25 cellular contexts compared by ENCODE assay signal in the genomic region with DNA sequence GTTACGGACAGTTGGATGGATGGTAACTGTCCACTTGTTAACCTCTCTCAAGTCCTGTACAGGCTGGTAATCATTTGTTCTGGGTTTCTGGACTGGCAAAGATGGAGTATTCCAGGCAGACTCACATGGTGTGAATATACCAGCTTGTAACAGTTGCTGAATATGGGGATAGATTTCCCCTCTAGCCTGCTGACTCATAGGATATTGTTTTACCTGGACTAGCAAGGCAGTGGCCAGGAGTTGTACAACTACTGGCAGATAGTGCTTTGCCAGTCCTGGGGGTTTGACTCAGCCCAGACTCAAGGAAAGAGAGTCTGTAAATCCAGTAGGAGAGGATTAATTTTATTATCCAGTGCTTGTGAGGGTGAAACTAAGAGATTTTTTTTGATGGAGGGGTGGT.
A peak's percentile ranks its signal among the peaks of the same experiment; 100 is the strongest.
DNase-seq lines count a peak whose midpoint lies in the region; ATAC-seq, FAIRE-seq and TF ChIP-seq lines count a peak whose summit lies in the region.
"Had no signal": no experiment of that assay in that cellular context is flagged by ENCODE, and none has a peak within 500 bp of the region (broad histone marks: within the 10 kb centered on the region; RNA-seq: fewer than 3 reads in every experiment).

No MANE protein-coding gene starts in this region.

- ATAC-seq in omental fat pad (ENCODE audit: low FRiP score), result peak; percentile 68
- ATAC-seq in psoas muscle, result peak in 3 of 4 donors; percentile 61 to 79 (median 76)
- no peak for ATAC-seq in HG03521 (IDR thresholded peaks at IDR 0.05; ENCODE audit: unreplicated experiment)
- ATAC-seq in HG02623 (IDR thresholded peaks at IDR 0.05; ENCODE audit: unreplicated experiment), result no peak
- ATAC-seq: A549, GM12878 had no signal

- intact Hi-C loops in psoas muscle (cut with DNase I), result no loop called here

- no peak overlapping the region for H3K4me3 ChIP-seq in psoas muscle
- H3K4me3 ChIP-seq: A549, BLaER1, GM12878 had no signal

- DNase-seq in DMS53 (lab: John Stamatoyannopoulos, UW) (peak; percentile 21), DMS53 treated with DMSO at 0.1 percent for 48 hours (lab: John Stamatoyannopoulos, UW; ENCODE audit: unreplicated experiment) (no peak), kidney tubule cell (ENCODE audit: low spot score) (peak; percentile 33), omental fat pad (ENCODE audit: low spot score) (no peak), psoas muscle (no peak), GM12892 (ENCODE audit: insufficient read length) (no peak)
- DNase-seq: AML-193; C1 segment of cervical spinal cord; CD4-positive, alpha-beta memory T cell; CD4-positive, CD25-positive, alpha-beta regulatory T cell; CD8-positive, alpha-beta memory T cell; COR-L47; DMS 273 treated with DMSO at 0.1 percent for 48 hours; DMS153; DMS79; DND-41; EL; GDM1 had no signal

- no peak overlapping the region for H3K27ac ChIP-seq in psoas muscle
- H3K27ac ChIP-seq: 22Rv1, A549, BLaER1 had no signal

- H3K27me3 ChIP-seq in psoas muscle (ENCODE audit: insufficient read depth in 3 of 3, low read length in 2 of 3), result no peaks in the 10 kb centered on the region
- H3K27me3 ChIP-seq: BLaER1 had no signal

- TF ChIP-seq CTCF in omental fat pad (IDR thresholded peaks at IDR 0.05) (no peak), psoas muscle (IDR thresholded peaks at IDR 0.05) (no peak)

- no peak for TF ChIP-seq POLR2A in GM12892 (IDR thresholded peaks at IDR 0.05; ENCODE audit: low read depth, low read length)

- no peaks in the 10 kb centered on the region for H3K9me3 ChIP-seq in psoas muscle
- H3K9me3 ChIP-seq: A549, BLaER1 had no signal

- H3K4me1 ChIP-seq in psoas muscle, result no peaks in the 10 kb centered on the region
- H3K4me1 ChIP-seq: A549, BLaER1 had no signal

- FAIRE-seq in GM12892 (lab: Jason Lieb, UNC), result no peak
- FAIRE-seq: A549, GM12878, GM19239 had no signal

- no peaks in the 10 kb centered on the region for H3K36me3 ChIP-seq in psoas muscle (ENCODE audit: insufficient read depth in 1 of 2, low read depth in 1 of 2)
- H3K36me3 ChIP-seq: BLaER1 had no signal

- WGBS in psoas muscle, 3 donors, result 88 to 90% (median 89%) methylated on average over 1 of the region's 1 CpG

Comparison
In these comparisons a context has a peak if more than half of its experiments do, and no peak if none do; other contexts are left out.
1. DNase-seq: peak in DMS53 (single experiment) and kidney tubule cell (single experiment); none in DMS53 treated with DMSO at 0.1 percent for 48 hours (single experiment), omental fat pad (single experiment), psoas muscle (0 of 2) and GM12892 (single experiment).
2. ATAC-seq: peak in omental fat pad (single experiment) and psoas muscle (3 of 4); none in HG03521 (single experiment) and HG02623 (single experiment).